Comparison of ENCODE assay signal across 8 cellular contexts in the genomic region with DNA sequence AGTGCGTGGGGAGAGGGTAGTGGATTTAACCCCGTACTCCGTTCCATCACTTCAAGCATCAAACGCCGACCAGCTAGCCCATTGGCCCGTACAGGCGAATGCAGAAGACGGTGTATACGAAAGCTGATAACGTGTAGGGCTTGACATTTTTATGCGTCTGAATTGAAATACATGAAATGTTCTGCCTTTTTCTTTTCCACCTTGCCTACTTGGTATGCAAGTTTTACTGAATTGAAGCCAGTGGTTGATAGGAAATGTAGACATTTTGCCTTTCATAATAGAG. TPM values are rescaled to one million over a fixed set of nuclear protein-coding genes. Genes with fewer than 3 reads are reported as not detected.
A peak's percentile ranks its signal among the peaks of the same experiment; 100 is the strongest.
DNase-seq lines count a peak whose midpoint lies in the region; ATAC-seq, FAIRE-seq and TF ChIP-seq lines count a peak whose summit lies in the region.

No MANE protein-coding gene starts in this region.

- peaks cover 5% of the 10 kb centered on the region for H3K36me3 Mint-ChIP-seq in HFFc6 (ENCODE audit: low read depth)
- H3K36me3 Mint-ChIP-seq in activated naive CD8-positive, alpha-beta T cell, result no peaks in the 10 kb centered on the region

- H3K4me1 ChIP-seq in tibial artery, result peaks cover 0 to 38% (median 22%) of the 10 kb centered on the region in 4 donors

- H3K27ac Mint-ChIP-seq in HFFc6, result peak overlapping the region; percentile 95
- peak overlapping the region; percentile 100 for H3K27ac Mint-ChIP-seq in activated naive CD8-positive, alpha-beta T cell

- intact Hi-C loops in tibial artery (cut with DNase I; ENCODE audit: low total_unique reads), result no loop called here

- H3K4me3 Mint-ChIP-seq in HFFc6, result peak overlapping the region; percentile 99
- H3K4me3 Mint-ChIP-seq in activated naive CD8-positive, alpha-beta T cell, result peak overlapping the region; percentile 93

- H3K4me1 Mint-ChIP-seq in HFFc6 (ENCODE audit: low read depth), result peaks cover 27% of the 10 kb centered on the region
- peaks cover 42% of the 10 kb centered on the region for H3K4me1 Mint-ChIP-seq in activated naive CD8-positive, alpha-beta T cell (ENCODE audit: low read depth)

- H3K9me3 Mint-ChIP-seq in HFFc6, result no peaks in the 10 kb centered on the region
- no peaks in the 10 kb centered on the region for H3K9me3 Mint-ChIP-seq in activated naive CD8-positive, alpha-beta T cell (ENCODE audit: low read depth)

- H3K27ac ChIP-seq in C4-2B (peak overlapping the region; percentile 92), layer of hippocampus (ENCODE audit: low read depth, low read length) (peak overlapping the region; percentile 92), tibial artery (peak overlapping the region; percentile 92 to 100)

- peaks cover 3% of the 10 kb centered on the region for H3K27me3 Mint-ChIP-seq in HFFc6 (ENCODE audit: insufficient read depth)
- H3K27me3 Mint-ChIP-seq in activated naive CD8-positive, alpha-beta T cell, result no peaks in the 10 kb centered on the region

- H3K4me3 ChIP-seq in tibial artery, result peak overlapping the region; percentile 52 to 99

- TF ChIP-seq CTCF in C4-2B (conservative IDR thresholded peaks at IDR 0.05) (no peak), HFFc6 (IDR thresholded peaks at IDR 0.05) (no peak), tibial artery (IDR thresholded peaks at IDR 0.05) (no peak)

- no peaks in the 10 kb centered on the region for H3K27me3 ChIP-seq in layer of hippocampus (ENCODE audit: control insufficient read depth, insufficient read depth, low read length)
- no peaks in the 10 kb centered on the region for H3K27me3 ChIP-seq in tibial artery

- FAIRE-seq in frontal cortex (lab: Jason Lieb, UNC), result no peak

- H3K9me3 ChIP-seq in tibial artery, result no peaks in the 10 kb centered on the region

- no peaks in the 10 kb centered on the region for H3K36me3 ChIP-seq in tibial artery

- no peak for ATAC-seq in HG02678 (IDR thresholded peaks at IDR 0.05; ENCODE audit: unreplicated experiment)

- DNase-seq in HFFc6 (no peak), tibial artery (no peak), COLO829 (ENCODE audit: low spot score) (no peak), frontal cortex (ENCODE audit: low spot score in 2 of 2) (no peak)

RNA-seq across cellular contexts. Expression of a gene that starts 0.8 kb away (rescaled TPM):
- 10 to 100 TPM; 65.3 to 74.5 (median 68.8) TPM for total RNA-seq in HFFc6 (2021; fragmentation: NEBNext Ultra II Directional; extraction: Animal tissue kit (Norgen Biotek cat#: 25700))
- 26.5 TPM for total RNA-seq in frontal cortex

RNA-seq across cellular contexts. Expression of a gene that starts 34.0 kb away (rescaled TPM):
- total RNA-seq in HFFc6 (2021; fragmentation: NEBNext Ultra II Directional; extraction: Animal tissue kit (Norgen Biotek cat#: 25700)), result 1,000 to 10,000 TPM; 1,059 to 1,221 (median 1,100) TPM
- total RNA-seq in frontal cortex, result 8.2 TPM

Comparison
In these comparisons a context has a peak if more than half of its experiments do, and no peak if none do; other contexts are left out.
1. RNA of a gene that starts 34.0 kb away (total RNA-seq): 1,059 to 1,221 TPM in HFFc6; 8.2 TPM in frontal cortex (single experiment); every median in the first group is over 100 times any median in the second.
2. Peak in every context shown above with its lines, with median percentiles within 50 percentile points of each other: H3K27ac ChIP-seq.